ENCODE assay signal across 15 cellular contexts in genomic region chr15:52104532-52105004, GRCh38. TPM values are rescaled to one million over a fixed set of nuclear protein-coding genes. Genes with fewer than 3 reads are reported as not detected.
DNase-seq lines count a peak whose midpoint lies in the region; ATAC-seq and TF ChIP-seq lines count a peak whose summit lies in the region.
"Had no signal": no experiment of that assay in that cellular context is flagged by ENCODE, and none has a peak within 500 bp of the region (broad histone marks: within the 10 kb centered on the region; RNA-seq: fewer than 3 reads in every experiment).

No MANE protein-coding gene starts in this region.

- H3K79me1 ChIP-seq in mesenchymal stem cell (replicated peaks; ENCODE audit: low read length, poor library complexity, severe bottlenecking) = no peaks in the 10 kb centered on the region

- H3K4ac ChIP-seq in mesenchymal stem cell (ENCODE audit: low read depth in 1 of 2, low read length in 2 of 2) = peak overlapping the region in 1 of 2 experiments; percentile 29

- H2BK15ac ChIP-seq in mesenchymal stem cell (ENCODE audit: low read depth, poor library complexity, severe bottlenecking) = no peak overlapping the region

- no peak overlapping the region for H2BK120ac ChIP-seq in mesenchymal stem cell (ENCODE audit: low read depth, low read length)

- H3K27me3 ChIP-seq in mesenchymal stem cell (ENCODE audit: control insufficient read depth in 1 of 2, insufficient read depth in 1 of 2, low read length in 2 of 2) (peaks cover 0 to 2% of the 10 kb centered on the region in 2 experiments), tibial artery (no peaks in the 10 kb centered on the region)

- peak overlapping the region; percentile 5 for H4K8ac ChIP-seq in mesenchymal stem cell (ENCODE audit: low read length)

- no peak overlapping the region for H3K4me3 ChIP-seq in mesenchymal stem cell (ENCODE audit: insufficient read depth in 1 of 2, low read depth in 1 of 2, low read length in 2 of 2)
- H3K4me3 ChIP-seq in tibial artery = no peak overlapping the region

- H2BK5ac ChIP-seq in mesenchymal stem cell (ENCODE audit: low read depth, low read length, poor library complexity, severe bottlenecking) = no peak overlapping the region

- H3K36me3 ChIP-seq in mesenchymal stem cell (ENCODE audit: control insufficient read depth in 1 of 2, insufficient read depth in 2 of 2, low read depth in 1 of 2, low read length in 2 of 2) (no peaks in the 10 kb centered on the region), tibial artery (no peaks in the 10 kb centered on the region)

- H2AK5ac ChIP-seq in mesenchymal stem cell (ENCODE audit: low read length, severe bottlenecking) = peak overlapping the region; percentile 40

- H2AFZ ChIP-seq in mesenchymal stem cell (ENCODE audit: low read depth, low read length) = no peak overlapping the region

- peak overlapping the region; percentile 9 to 86 for H2BK12ac ChIP-seq in mesenchymal stem cell (ENCODE audit: low read length in 2 of 2)

- H3K23ac ChIP-seq in mesenchymal stem cell (ENCODE audit: low read length in 2 of 2) = no peak overlapping the region

- H3K14ac ChIP-seq in mesenchymal stem cell (ENCODE audit: low read length in 2 of 2) = no peak overlapping the region

- H3K18ac ChIP-seq in mesenchymal stem cell (ENCODE audit: low read depth in 1 of 2, low read length in 2 of 2) = peak overlapping the region; percentile 44 to 58

- H3K9me3 ChIP-seq in mesenchymal stem cell (ENCODE audit: control insufficient read depth, low read length) = no peaks in the 10 kb centered on the region
- no peaks in the 10 kb centered on the region for H3K9me3 ChIP-seq in tibial artery

- H3K4me1 ChIP-seq in mesenchymal stem cell (ENCODE audit: control insufficient read depth, insufficient read depth, low read depth, low read length) (peaks cover 24% of the 10 kb centered on the region), tibial artery (peaks cover 0 to 11% (median 3%) of the 10 kb centered on the region in 4 donors)

- no peak for DNase-seq in mesenchymal stem cell
- DNase-seq in NCI-H2081 treated with DMSO at 0.1 percent for 48 hours (lab: John Stamatoyannopoulos, UW) = no peak
- no peak for DNase-seq in posterior vena cava (ENCODE audit: low spot score)
- DNase-seq in tibial artery = no peak
- DNase-seq: activated CD4-positive, alpha-beta memory T cell treated with anti-CD3 and anti-CD28 coated beads for 36 hours; activated effector memory CD4-positive, alpha-beta T cell treated with anti-CD3 and anti-CD28 coated beads, Interleukin-2, amount 50 U/mL, for 16 hours; dermis blood vessel endothelial cell; natural killer cell; NCI-H187 treated with DMSO at 0.1 percent for 48 hours; NCI-H82 had no signal

- WGBS in mesenchymal stem cell = 98% methylated on average over 4 of the region's 5 CpGs

- intact Hi-C loops in posterior vena cava (cut with DNase I) (no loop called here), tibial artery (cut with DNase I; ENCODE audit: low total_unique reads) (no loop called here)

- no peak overlapping the region for H3K4me2 ChIP-seq in mesenchymal stem cell (ENCODE audit: low read length, poor library complexity, severe bottlenecking)

- TF ChIP-seq CTCF in tibial artery (IDR thresholded peaks at IDR 0.05) = no peak

- H4K91ac ChIP-seq in mesenchymal stem cell (ENCODE audit: low read length) = peak overlapping the region; percentile 25

- ATAC-seq in GM18511 (IDR thresholded peaks at IDR 0.05; ENCODE audit: unreplicated experiment) = peak; percentile 35
- peak; percentile 33 for ATAC-seq in GM19467 (IDR thresholded peaks at IDR 0.05; ENCODE audit: unreplicated experiment)
- peak; percentile 30 for ATAC-seq in HG03066 (IDR thresholded peaks at IDR 0.05; ENCODE audit: low read depth, unreplicated experiment)
- ATAC-seq: natural killer cell, sciatic nerve had no signal

- H3K9ac ChIP-seq in mesenchymal stem cell (ENCODE audit: low read length) = no peak overlapping the region

- H3K27ac ChIP-seq in mesenchymal stem cell (ENCODE audit: low read length, poor library complexity, severe bottlenecking) = no peak overlapping the region
- no peak overlapping the region for H3K27ac ChIP-seq in tibial artery
- H3K27ac ChIP-seq: HL-60 had no signal

RNA-seq across cellular contexts. Expression of gene BCL2L10, which starts 8.0 kb away (rescaled TPM):
- 0.06 TPM for polyA plus RNA-seq in mesenchymal stem cell (2013, experiment 1 of 2)
- polyA plus RNA-seq in mesenchymal stem cell (2013, experiment 2 of 2) = not detected
- not detected for total RNA-seq in posterior vena cava
- total RNA-seq: activated CD4-positive, alpha-beta memory T cell treated with anti-CD3 and anti-CD28 coated beads for 36 hours; sciatic nerve had no signal
